19 cellular contexts compared by ENCODE assay signal in the genomic region with DNA sequence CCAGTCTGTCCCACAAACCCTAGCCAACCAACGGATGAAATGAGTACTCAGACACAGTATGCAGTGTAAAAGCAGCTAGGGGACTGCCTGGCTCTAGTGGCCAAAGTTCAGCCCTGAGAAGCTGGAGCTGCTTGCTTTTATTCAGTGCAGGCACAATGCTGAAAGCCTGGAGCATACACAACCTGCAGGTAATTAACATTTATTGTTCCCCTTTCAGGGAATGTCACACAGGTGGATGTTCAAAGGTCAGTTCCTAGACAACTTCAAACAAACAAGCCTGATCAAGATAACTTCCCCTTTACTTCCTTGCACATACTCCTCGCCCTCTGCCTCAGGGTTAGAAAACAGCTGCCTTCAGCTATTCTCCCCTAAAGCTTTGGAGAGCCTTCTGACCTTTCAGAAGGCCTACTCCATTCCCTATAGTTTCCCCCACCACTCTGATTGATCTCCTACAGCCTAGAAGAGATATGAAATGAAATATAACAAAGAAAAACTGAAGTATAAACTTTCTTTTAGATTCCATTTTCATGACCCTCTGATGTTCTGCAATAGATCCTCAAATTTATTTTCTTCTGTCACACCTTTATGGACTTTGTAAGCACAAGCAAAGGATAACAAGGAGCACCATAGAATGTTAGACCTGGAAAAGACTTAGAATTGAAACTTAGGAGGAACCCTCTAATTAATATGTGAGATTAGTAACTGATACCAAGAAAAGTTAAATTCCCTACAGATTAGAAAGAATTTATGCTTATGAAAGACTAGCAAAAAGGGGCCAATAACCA. TPM values are rescaled to one million over a fixed set of nuclear protein-coding genes. Genes with fewer than 3 reads are reported as not detected.
DNase-seq lines count a peak whose midpoint lies in the region; ATAC-seq, FAIRE-seq and TF ChIP-seq lines count a peak whose summit lies in the region.
"Had no signal": no experiment of that assay in that cellular context is flagged by ENCODE, and none has a peak within 500 bp of the region (broad histone marks: within the 10 kb centered on the region; RNA-seq: fewer than 3 reads in every experiment).

No MANE protein-coding gene starts in this region.

- H3K27me3 ChIP-seq in astrocyte (ENCODE audit: insufficient read depth, low read length) (no peaks in the 10 kb centered on the region), HepG2 (ENCODE audit: control insufficient read depth in 1 of 2, insufficient read depth in 2 of 2, low read length in 2 of 2) (no peaks in the 10 kb centered on the region), small intestine (ENCODE audit: control insufficient read depth in 2 of 2, insufficient read depth in 2 of 2, low read length in 2 of 2) (no peaks in the 10 kb centered on the region)

- H3K4me1 ChIP-seq in astrocyte (ENCODE audit: insufficient read depth, low read length) (no peaks in the 10 kb centered on the region), HepG2 (ENCODE audit: insufficient read depth, low read length) (0 out of 2 replicates have a peak, but pooled peaks cover 7% of the 10 kb centered on the region), small intestine (ENCODE audit: control insufficient read depth in 2 of 2, insufficient read depth in 1 of 2, low read depth in 1 of 2, low read length in 1 of 2) (no peaks in the 10 kb centered on the region)
- H3K4me1 ChIP-seq: BLaER1 treated with 17β-estradiol and CSF1 and Interleukin-3, amounts not matched to agents 10 nM and 100 nM had no signal

- POLR2A ChIA-PET in HepG2 (lab: Yijun Ruan, JAX): no interaction called here

- TF ChIP-seq EP300 in HepG2 (IDR thresholded peaks at IDR 0.05; ENCODE audit: low read depth in 2 of 2, low read length in 2 of 2): no peak
- TF ChIP-seq EP300 in HepG2 (CRISPR knock-in tag; IDR thresholded peaks at IDR 0.05; ENCODE audit: borderline replicate concordance): no peak

- intact Hi-C loops in HepG2 (cut with micrococcal nuclease; ENCODE audit: unreplicated experiment): no loop called here

- no peaks in the 10 kb centered on the region for H3K9me3 ChIP-seq in astrocyte (ENCODE audit: insufficient read depth, low read depth, low read length)
- no peaks in the 10 kb centered on the region for H3K9me3 ChIP-seq in HepG2 (ENCODE audit: low read length)
- H3K9me3 ChIP-seq in small intestine (ENCODE audit: control insufficient read depth, low read depth): no peaks in the 10 kb centered on the region
- H3K9me3 ChIP-seq: BLaER1 treated with 17β-estradiol and CSF1 and Interleukin-3, amounts not matched to agents 10 nM and 100 nM had no signal

- H4K20me1 ChIP-seq in astrocyte (ENCODE audit: insufficient read depth, low read length) (no peaks in the 10 kb centered on the region), HepG2 (ENCODE audit: insufficient read depth, low read length) (no peaks in the 10 kb centered on the region)
- H4K20me1 ChIP-seq: BLaER1 treated with 17β-estradiol and CSF1 and Interleukin-3, amounts not matched to agents 10 nM and 100 nM had no signal

- FAIRE-seq in astrocyte (lab: Jason Lieb, UNC): peak; percentile 86
- no peak for FAIRE-seq in HepG2 (lab: Jason Lieb, UNC)
- FAIRE-seq in small intestine (lab: Jason Lieb, UNC): peak; percentile 94
- FAIRE-seq: GM19239, RCC 7860 had no signal

- H3K27me3 Mint-ChIP-seq in astrocyte (ENCODE audit: low read depth, unreplicated experiment): no peaks in the 10 kb centered on the region

- DNase-seq in NCI-H1417 (lab: John Stamatoyannopoulos, UW) (peak in 2 of 3 experiments; percentile 7 to 50), NCI-H1417 treated with DMSO at 0.1 percent for 48 hours (lab: John Stamatoyannopoulos, UW) (no peak), astrocyte (ENCODE audit: low read depth) (no peak), HepG2 (ENCODE audit: low spot score) (peak; percentile 5), small intestine (peak; percentile 93), NCI-H146 treated with DMSO at 0.1 percent for 48 hours (lab: John Stamatoyannopoulos, UW; ENCODE audit: unreplicated experiment) (no peak), NCI-H510A treated with DMSO at 0.1 percent for 48 hours (lab: John Stamatoyannopoulos, UW) (no peak), T1000 (lab: John Stamatoyannopoulos, UW) (no peak)
- DNase-seq: 8988T, HCEC 1CT, NCI-H1092, NCI-H187, NCI-H446 treated with DMSO at 0.1 percent for 48 hours, SHP77 had no signal

- no peaks in the 10 kb centered on the region for H3K4me1 Mint-ChIP-seq in astrocyte (ENCODE audit: low read depth, unreplicated experiment)

- H3K36me3 Mint-ChIP-seq in astrocyte (ENCODE audit: low read depth, unreplicated experiment): no peaks in the 10 kb centered on the region

- CTCF ChIA-PET in HepG2 (lab: Yijun Ruan, JAX; ENCODE audit: low intra/inter-chr PET ratio, low total read pairs): no interaction called here

- no peak overlapping the region for H3K9ac ChIP-seq in astrocyte (ENCODE audit: low read length)
- no peak overlapping the region for H3K9ac ChIP-seq in HepG2 (ENCODE audit: insufficient read depth, low read depth, low read length)
- H3K9ac ChIP-seq: BLaER1 treated with 17β-estradiol and CSF1 and Interleukin-3, amounts not matched to agents 10 nM and 100 nM had no signal

- no peak for TF ChIP-seq RAD21 in HepG2 (CRISPR knock-in tag; IDR thresholded peaks at IDR 0.05)

- H2AFZ ChIP-seq in astrocyte (ENCODE audit: low read depth, low read length) (no peak overlapping the region), HepG2 (ENCODE audit: low read length) (no peak overlapping the region)

- no peak for TF ChIP-seq POLR2A in HepG2 (IDR thresholded peaks at IDR 0.05; ENCODE audit: insufficient read depth in 1 of 2, low read depth in 2 of 2, low read length in 2 of 2)

- H3K4me3 ChIP-seq in astrocyte (ENCODE audit: insufficient read depth, low read depth, low read length) (no peak overlapping the region), HepG2 (replicated peaks in 1 of 3; ENCODE audit: insufficient read depth in 1 of 3, low read depth in 2 of 3, low read length in 3 of 3) (no peak overlapping the region), small intestine (ENCODE audit: low read depth in 1 of 2, low read length in 2 of 2) (no peak overlapping the region)
- H3K4me3 ChIP-seq: BLaER1 treated with 17β-estradiol and CSF1 and Interleukin-3, amounts not matched to agents 10 nM and 100 nM had no signal

- no TSS peak for BruUV-seq in HepG2 (replicated peaks; lab: Mats Ljungman, UMichigan)

- no peak overlapping the region for H3K4me2 ChIP-seq in astrocyte (ENCODE audit: low read length)
- no peak overlapping the region for H3K4me2 ChIP-seq in HepG2 (ENCODE audit: low read depth, low read length)
- H3K4me2 ChIP-seq: BLaER1 treated with 17β-estradiol and CSF1 and Interleukin-3, amounts not matched to agents 10 nM and 100 nM had no signal

- no peaks in the 10 kb centered on the region for H3K79me2 ChIP-seq in astrocyte (ENCODE audit: insufficient read depth, low read length)
- no peaks in the 10 kb centered on the region for H3K79me2 ChIP-seq in HepG2 (ENCODE audit: insufficient read depth, low read length)

- no peaks in the 10 kb centered on the region for H3K9me3 Mint-ChIP-seq in astrocyte (ENCODE audit: unreplicated experiment)

- in situ Hi-C loops in HepG2 (cut with HindIII; ENCODE audit: extremely low pct_ligation_motif_present, low pct_unique_long_range_greater_than_20kb): no loop called here

- 0% methylated on average over 1 of the region's 2 CpGs for WGBS in HepG2 (ENCODE audit: low lambda C conversion rate)
- WGBS in small intestine, 3 donors: 0 to 48% (median 6%) methylated on average over 2 of the region's 2 CpGs

- no peak for TF ChIP-seq CTCF in astrocyte (IDR thresholded peaks at IDR 0.05; ENCODE audit: insufficient read depth, low read depth, low read length)
- TF ChIP-seq CTCF in HepG2 (CRISPR knock-in tag; IDR thresholded peaks at IDR 0.05): no peak

- H3K27ac Mint-ChIP-seq in astrocyte (ENCODE audit: unreplicated experiment): no peak overlapping the region

- H3K27ac ChIP-seq in astrocyte (ENCODE audit: low read depth, low read length) (no peak overlapping the region), HepG2 (ENCODE audit: extremely low read length, insufficient read depth, low read length) (no peak overlapping the region), small intestine (ENCODE audit: low read depth in 1 of 2, low read length in 1 of 2) (peak overlapping the region in 1 of 2 donors; percentile 71)
- H3K27ac ChIP-seq: BLaER1 treated with 17β-estradiol and CSF1 and Interleukin-3, amounts not matched to agents 10 nM and 100 nM had no signal

- no peak overlapping the region for H3K4me3 Mint-ChIP-seq in astrocyte (ENCODE audit: unreplicated experiment)

- no peaks in the 10 kb centered on the region for H3K36me3 ChIP-seq in astrocyte (ENCODE audit: insufficient read depth, low read length)
- no peaks in the 10 kb centered on the region for H3K36me3 ChIP-seq in HepG2 (replicated peaks in 1 of 2; ENCODE audit: control insufficient read depth in 1 of 2, insufficient read depth in 2 of 2, low read length in 2 of 2)
- no peaks in the 10 kb centered on the region for H3K36me3 ChIP-seq in small intestine (ENCODE audit: control insufficient read depth in 2 of 2, insufficient read depth in 2 of 2, low read length in 2 of 2)
- H3K36me3 ChIP-seq: BLaER1 treated with 17β-estradiol and CSF1 and Interleukin-3, amounts not matched to agents 10 nM and 100 nM had no signal

- peak; percentile 67 for ATAC-seq in HepG2

RNA-seq across cellular contexts. Expression of a gene that starts 6.8 kb away (rescaled TPM):
- not detected in 2 replicates for total RNA-seq in astrocyte
- total RNA-seq in HepG2 (2016; rRNA removed; fragmentation: Illumina TruSeq; extraction: Trizol): not detected in 2 replicates
- not detected in 2 replicates for total RNA-seq in HepG2 (2016; cell fraction: cytosol; rRNA removed; fragmentation: Illumina TruSeq; extraction: Trizol; ENCODE audit: low read depth)
- total RNA-seq in HepG2 (2016; cell fraction: insoluble cytoplasmic fraction; rRNA removed; fragmentation: Illumina TruSeq; extraction: Trizol): not detected in 2 replicates
- total RNA-seq in HepG2 (2016; cell fraction: membrane; rRNA removed; fragmentation: Illumina TruSeq; extraction: Trizol): not detected in 2 replicates
- not detected in 2 replicates for total RNA-seq in HepG2 (2016; cell fraction: nucleus; rRNA removed; fragmentation: Illumina TruSeq; extraction: Trizol)
- polyA plus RNA-seq in HepG2 (2011; rRNA removed): not detected in 2 replicates
- polyA plus RNA-seq in HepG2 (2011; cell fraction: cytosol; rRNA removed): not detected in 2 replicates
- not detected in 2 replicates for polyA plus RNA-seq in HepG2 (2011; cell fraction: nucleus; rRNA removed)
- not detected in 2 replicates for polyA plus RNA-seq in HepG2 (2012)
- polyA plus RNA-seq in HepG2 (2016; cell fraction: cytosol; fragmentation: Illumina TruSeq; extraction: Trizol; ENCODE audit: low read depth): not detected in 2 replicates
- not detected in 2 replicates for polyA plus RNA-seq in HepG2 (2016; cell fraction: insoluble cytoplasmic fraction; fragmentation: Illumina TruSeq; extraction: Trizol; ENCODE audit: low read depth)
- polyA plus RNA-seq in HepG2 (2016; cell fraction: membrane; fragmentation: Illumina TruSeq; extraction: Trizol; ENCODE audit: low read depth): not detected in 2 replicates
- not detected in 2 replicates for polyA plus RNA-seq in HepG2 (2016; cell fraction: nucleus; fragmentation: Illumina TruSeq; extraction: Trizol; ENCODE audit: insufficient read depth, low read depth)
- polyA minus RNA-seq in HepG2 (2011; rRNA and poly(A)+ RNA removed; ENCODE audit: low replicate concordance): not detected in 2 replicates
- not detected in 2 replicates for polyA minus RNA-seq in HepG2 (2011; cell fraction: cytosol; rRNA and poly(A)+ RNA removed)
- polyA minus RNA-seq in HepG2 (2011; cell fraction: nucleus; rRNA and poly(A)+ RNA removed): not detected in 2 replicates
- not detected for polyA plus RNA-seq in small intestine
- total RNA-seq: HT1080, M059J had no signal

Comparison
In these comparisons a context has a peak if more than half of its experiments do, and no peak if none do; other contexts are left out.
1. DNase-seq: peak in NCI-H1417 (2 of 3), HepG2 (single experiment) and small intestine (single experiment); none in NCI-H1417 treated with DMSO at 0.1 percent for 48 hours (single experiment), astrocyte (single experiment), NCI-H146 treated with DMSO at 0.1 percent for 48 hours (single experiment), NCI-H510A treated with DMSO at 0.1 percent for 48 hours (single experiment) and T1000 (single experiment).